Comparison of ENCODE assay signal across 16 cellular contexts in the genomic region with DNA sequence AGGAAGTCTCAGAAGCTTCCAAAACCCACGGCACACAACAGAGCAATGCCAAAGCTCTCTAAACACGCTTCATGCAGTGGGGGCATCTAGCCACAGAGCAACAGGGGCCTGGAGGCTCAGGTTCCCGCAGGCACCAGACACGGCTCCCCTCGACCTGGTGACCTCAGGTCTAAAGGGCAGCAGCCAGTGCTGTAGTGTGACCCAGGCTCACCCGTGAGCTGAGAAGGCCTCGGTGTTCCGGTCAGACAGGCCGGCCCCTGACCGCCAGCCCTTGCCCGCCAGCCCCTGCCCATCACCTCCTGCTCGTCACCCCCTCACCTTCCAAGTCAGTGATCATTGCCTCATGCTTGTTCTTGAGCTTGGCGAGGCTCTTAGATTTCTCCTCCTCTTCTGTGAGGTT. TPM values are rescaled to one million over a fixed set of nuclear protein-coding genes. Genes with fewer than 3 reads are reported as not detected.
A peak's percentile ranks its signal among the peaks of the same experiment; 100 is the strongest.
DNase-seq lines count a peak whose midpoint lies in the region; ATAC-seq and TF ChIP-seq lines count a peak whose summit lies in the region.
"Had no signal": no experiment of that assay in that cellular context is flagged by ENCODE, and none has a peak within 500 bp of the region (broad histone marks: within the 10 kb centered on the region; RNA-seq: fewer than 3 reads in every experiment).

No MANE protein-coding gene starts in this region.

- H3K18ac ChIP-seq in mesenchymal stem cell (ENCODE audit: low read depth in 1 of 2, low read length in 2 of 2): no peak overlapping the region

- peak overlapping the region; percentile 28 for H3K27ac Mint-ChIP-seq in activated naive CD8-positive, alpha-beta T cell

- no peak overlapping the region for H3K4ac ChIP-seq in mesenchymal stem cell (ENCODE audit: low read depth in 1 of 2, low read length in 2 of 2)

- H2BK120ac ChIP-seq in mesenchymal stem cell (ENCODE audit: low read depth, low read length): no peak overlapping the region

- no peaks in the 10 kb centered on the region for H3K9me3 ChIP-seq in mesenchymal stem cell (ENCODE audit: control insufficient read depth, low read length)
- no peaks in the 10 kb centered on the region for H3K9me3 ChIP-seq in tibial artery

- no peak overlapping the region for H3K9ac ChIP-seq in mesenchymal stem cell (ENCODE audit: low read length)

- no peak overlapping the region for H3K4me2 ChIP-seq in mesenchymal stem cell (ENCODE audit: low read length, poor library complexity, severe bottlenecking)

- no peak overlapping the region for H2AFZ ChIP-seq in mesenchymal stem cell (ENCODE audit: low read depth, low read length)

- no peaks in the 10 kb centered on the region for H3K27me3 Mint-ChIP-seq in activated naive CD8-positive, alpha-beta T cell
- H3K27me3 Mint-ChIP-seq: CD4-positive, alpha-beta T cell had no signal

- no peak overlapping the region for H2BK5ac ChIP-seq in mesenchymal stem cell (ENCODE audit: low read depth, low read length, poor library complexity, severe bottlenecking)

- peak; percentile 21 for DNase-seq in left ventricle myocardium superior
- DNase-seq in left cardiac atrium: no peak
- no peak for DNase-seq in mesenchymal stem cell
- DNase-seq in tibial artery: peak in 1 of 2 donors; percentile 62
- DNase-seq in NCI-H1417 (lab: John Stamatoyannopoulos, UW): no peak
- DNase-seq: AML-193; CD4-positive, alpha-beta T cell; MM.1S; NCI-H1417 treated with DMSO at 0.1 percent for 48 hours; NCI-H2029; NCI-H2171 treated with DMSO at 0.1 percent for 48 hours; NCI-H774; SHP77 had no signal

- no peak overlapping the region for H2BK12ac ChIP-seq in mesenchymal stem cell (ENCODE audit: low read length in 2 of 2)

- WGBS in mesenchymal stem cell: 94% methylated on average over 11 of the region's 13 CpGs

- ATAC-seq in left ventricle myocardium superior: no peak
- no peak for ATAC-seq in left cardiac atrium
- no peak for ATAC-seq in HG03196 (IDR thresholded peaks at IDR 0.05; ENCODE audit: unreplicated experiment)
- no peak for ATAC-seq in HG03520 (IDR thresholded peaks at IDR 0.05; ENCODE audit: unreplicated experiment)

- H3K27me3 ChIP-seq in mesenchymal stem cell (ENCODE audit: control insufficient read depth in 1 of 2, insufficient read depth in 1 of 2, low read length in 2 of 2) (no peaks in the 10 kb centered on the region), tibial artery (no peaks in the 10 kb centered on the region)

- no peak overlapping the region for H3K4me3 Mint-ChIP-seq in activated naive CD8-positive, alpha-beta T cell
- H3K4me3 Mint-ChIP-seq: CD4-positive, alpha-beta T cell had no signal

- peaks cover 7% of the 10 kb centered on the region for H3K36me3 Mint-ChIP-seq in activated naive CD8-positive, alpha-beta T cell

- H3K14ac ChIP-seq in mesenchymal stem cell (ENCODE audit: low read length in 2 of 2): no peak overlapping the region

- no peak overlapping the region for H4K91ac ChIP-seq in mesenchymal stem cell (ENCODE audit: low read length)

- no peak for TF ChIP-seq CTCF in tibial artery (IDR thresholded peaks at IDR 0.05)

- H4K8ac ChIP-seq in mesenchymal stem cell (ENCODE audit: low read length): no peak overlapping the region

- peaks cover 94 to 99% of the 10 kb centered on the region in 2 experiments for H3K36me3 ChIP-seq in mesenchymal stem cell (ENCODE audit: control insufficient read depth in 1 of 2, insufficient read depth in 2 of 2, low read depth in 1 of 2, low read length in 2 of 2)
- H3K36me3 ChIP-seq in tibial artery: peaks cover 100% of the 10 kb centered on the region in 3 donors

- intact Hi-C loops in left ventricle myocardium superior (cut with micrococcal nuclease): no loop called here
- intact Hi-C loops in left cardiac atrium (cut with DNase I): no loop called here
- intact Hi-C loops in tibial artery (cut with DNase I; ENCODE audit: low total_unique reads): no loop called here

- no peak overlapping the region for H2BK15ac ChIP-seq in mesenchymal stem cell (ENCODE audit: low read depth, poor library complexity, severe bottlenecking)

- H3K27ac ChIP-seq in mesenchymal stem cell (ENCODE audit: low read length, poor library complexity, severe bottlenecking) (peak overlapping the region; percentile 71), tibial artery (peak overlapping the region; percentile 12 to 45)

- peaks cover 34% of the 10 kb centered on the region for H3K4me1 ChIP-seq in mesenchymal stem cell (ENCODE audit: control insufficient read depth, insufficient read depth, low read depth, low read length)
- H3K4me1 ChIP-seq in tibial artery: peaks cover 0 to 7% (median 0%) of the 10 kb centered on the region in 4 donors

- H3K4me1 Mint-ChIP-seq in activated naive CD8-positive, alpha-beta T cell (ENCODE audit: low read depth): peaks cover 16% of the 10 kb centered on the region

- no peak overlapping the region for H3K23ac ChIP-seq in mesenchymal stem cell (ENCODE audit: low read length in 2 of 2)

- no peaks in the 10 kb centered on the region for H3K9me3 Mint-ChIP-seq in activated naive CD8-positive, alpha-beta T cell (ENCODE audit: low read depth)
- H3K9me3 Mint-ChIP-seq: CD4-positive, alpha-beta T cell had no signal

- H3K79me1 ChIP-seq in mesenchymal stem cell (replicated peaks; ENCODE audit: low read length, poor library complexity, severe bottlenecking): peaks cover 20% of the 10 kb centered on the region

- no peak overlapping the region for H2AK5ac ChIP-seq in mesenchymal stem cell (ENCODE audit: low read length, severe bottlenecking)

- H3K4me3 ChIP-seq in mesenchymal stem cell (ENCODE audit: insufficient read depth in 1 of 2, low read depth in 1 of 2, low read length in 2 of 2) (no peak overlapping the region), tibial artery (no peak overlapping the region)

RNA-seq across cellular contexts. Expression of a gene that starts 45.7 kb away (rescaled TPM):
- total RNA-seq in left ventricle myocardium superior: 17.6 TPM
- total RNA-seq in left cardiac atrium: 10 to 100 TPM; 26.5 to 40.7 TPM
- 19.4 TPM for polyA plus RNA-seq in mesenchymal stem cell (2013, experiment 1 of 2)
- 18.7 TPM for polyA plus RNA-seq in mesenchymal stem cell (2013, experiment 2 of 2)

RNA-seq across cellular contexts. Expression of a gene that starts 59.3 kb away (rescaled TPM):
- 56.7 TPM for total RNA-seq in left ventricle myocardium superior
- total RNA-seq in left cardiac atrium: 10 to 100 TPM; 43.8 to 43.9 TPM
- polyA plus RNA-seq in mesenchymal stem cell (2013, experiment 1 of 2): 28.5 TPM
- 29.7 TPM for polyA plus RNA-seq in mesenchymal stem cell (2013, experiment 2 of 2)
